In the genomic region with DNA sequence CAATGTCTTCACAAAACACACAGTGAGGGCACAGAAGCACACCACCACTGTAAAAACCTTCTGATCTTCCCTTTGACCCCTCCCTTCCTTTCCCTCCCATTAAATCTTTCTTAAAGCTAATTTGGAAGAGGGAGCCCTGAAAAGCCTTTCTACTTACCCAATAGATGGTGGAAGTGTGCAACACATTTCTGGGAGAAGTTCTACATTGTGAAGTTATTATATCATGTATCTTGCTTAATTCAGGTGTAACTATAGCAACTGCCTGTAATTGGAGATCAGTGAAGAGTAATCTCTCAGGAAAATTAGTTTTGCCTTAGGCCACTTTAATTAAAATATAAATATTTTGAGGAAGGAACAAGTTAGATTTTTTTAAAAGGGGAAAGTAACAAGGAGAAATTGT, we compare ENCODE assay signal across 24 cellular contexts.
DNase-seq lines count a peak whose midpoint lies in the region; ATAC-seq and TF ChIP-seq lines count a peak whose summit lies in the region.
"Had no signal": no experiment of that assay in that cellular context is flagged by ENCODE, and none has a peak within 500 bp of the region (broad histone marks: within the 10 kb centered on the region; RNA-seq: fewer than 3 reads in every experiment).

No MANE protein-coding gene starts in this region.

- H3K23ac ChIP-seq in IMR-90 (ENCODE audit: low read depth, low read length) = no peak overlapping the region

- no peaks in the 10 kb centered on the region for H3K4me1 ChIP-seq in IMR-90 (ENCODE audit: control insufficient read depth, insufficient read depth, low read length)
- no peaks in the 10 kb centered on the region for H3K4me1 ChIP-seq in transverse colon
- H3K4me1 ChIP-seq: esophagus squamous epithelium had no signal

- CTCF ChIA-PET in IMR-90 (lab: Yijun Ruan, JAX) = interaction anchor here (1.1 kb wide), 1 partner anchor 10 kb away, joined by 3 read pairs; no protein-coding TSS in a partner anchor

- no peak overlapping the region for H2AK5ac ChIP-seq in IMR-90 (ENCODE audit: low read depth, low read length)

- POLR2A ChIA-PET in IMR-90 (lab: Charles Lee; ENCODE audit: unreplicated experiment) = no interaction called here

- H2BK120ac ChIP-seq in IMR-90 (ENCODE audit: low read depth, low read length) = no peak overlapping the region

- no peak overlapping the region for H3K14ac ChIP-seq in IMR-90 (replicated peaks; ENCODE audit: low read depth, low read length)

- DNase-seq in EL (peak; percentile 13), IMR-90 (peak; percentile 7), epithelial cell of esophagus (ENCODE audit: low read depth) (peak; percentile 9), skeletal muscle cell (ENCODE audit: low read depth) (peak; percentile 31), GM19240 (ENCODE audit: insufficient read length, low spot score) (no peak), transverse colon (no peak)
- DNase-seq: activated gamma-delta T cell treated with Interleukin-2 at 50 U/mL for 16 hours; activated naive CD8-positive, alpha-beta T cell treated with anti-CD3 and anti-CD28 coated beads, Interleukin-2, amount 10 ng/mL, durations not matched to agents 7 days and 5 days; activated T-cell treated with anti-CD3 and anti-CD28 coated beads, Interleukin-2, amount 50 U/mL, for 48 hours; caudate nucleus; CD4-positive, CD25-positive, alpha-beta regulatory T cell; DMS79 treated with DMSO at 0.1 percent for 48 hours; esophagus squamous epithelium; NCI-H1105 treated with DMSO at 0.1 percent for 48 hours; NCI-H2029; NCI-H226; NCI-H69; nephron progenitor cell; PC-3; small intestine; stimulated activated naive B cell treated with anti-CD40 and anti-IgM and Interleukin-4, amounts not matched to agents 10 μg/mL and 1 μg/mL and 100 μg/mL, for 72 hours; substantia nigra; T-helper 17 cell had no signal

- no peak overlapping the region for H4K5ac ChIP-seq in IMR-90 (ENCODE audit: low read depth, low read length)

- TF ChIP-seq EP300 in transverse colon (IDR thresholded peaks at IDR 0.05; ENCODE audit: low read depth) = no peak

- H3K9ac ChIP-seq in IMR-90 (ENCODE audit: low read depth, low read length) = no peak overlapping the region

- no peak for ATAC-seq in IMR-90 (ENCODE audit: low read depth)
- ATAC-seq in GM18873 (IDR thresholded peaks at IDR 0.05; ENCODE audit: low FRiP score, unreplicated experiment) = no peak
- ATAC-seq: PC-3; stimulated activated naive B cell treated with anti-CD40 and anti-IgM and Interleukin-4, amounts not matched to agents 10 μg/mL and 1 μg/mL and 100 μg/mL, for 72 hours; T-helper 17 cell had no signal

- H3K4me2 ChIP-seq in IMR-90 (ENCODE audit: low read depth, low read length) = no peak overlapping the region

- no peaks in the 10 kb centered on the region for H3K79me1 ChIP-seq in IMR-90 (ENCODE audit: low read depth in 1 of 2, low read length in 2 of 2)

- H2BK20ac ChIP-seq in IMR-90 (ENCODE audit: low read depth, low read length) = no peak overlapping the region

- no peak overlapping the region for H4K8ac ChIP-seq in IMR-90 (ENCODE audit: low read depth in 2 of 2, low read length in 2 of 2)

- H2AK9ac ChIP-seq in IMR-90 (replicated peaks; ENCODE audit: low read depth, low read length, poor library complexity) = no peak overlapping the region

- no peaks in the 10 kb centered on the region for H4K20me1 ChIP-seq in IMR-90 (ENCODE audit: insufficient read depth, low read length)

- no peak overlapping the region for H2BK15ac ChIP-seq in IMR-90 (ENCODE audit: low read depth, low read length)

- TF ChIP-seq RAD21 in IMR-90 (IDR thresholded peaks at IDR 0.05; ENCODE audit: low read length) = no peak

- in situ Hi-C loops in IMR-90 (cut with MboI; ENCODE audit: low sequenced_read_pairs) (no loop called here), transverse colon (cut with MboI; ENCODE audit: low pct_ligation_motif_present in 1 of 4, low pct_unique_long_range_greater_than_20kb in 1 of 4, low sequenced_read_pairs in 3 of 4) (no loop called here)

- TF ChIP-seq CTCF in IMR-90 (conservative IDR thresholded peaks at IDR 0.05; ENCODE audit: low read depth, low read length) (no peak), epithelial cell of esophagus (IDR thresholded peaks at IDR 0.05; ENCODE audit: insufficient read depth, low read depth, low read length, missing control alignments) (no peak), transverse colon (IDR thresholded peaks at IDR 0.05) (no peak)

- H3K18ac ChIP-seq in IMR-90 (ENCODE audit: low read depth, low read length) = no peak overlapping the region

- no peak for TF ChIP-seq POLR2A in IMR-90 (IDR thresholded peaks at IDR 0.05; ENCODE audit: low read depth, low read length)
- no peak for TF ChIP-seq POLR2A in transverse colon (IDR thresholded peaks at IDR 0.05)

- no peak overlapping the region for H3K27ac ChIP-seq in IMR-90 (ENCODE audit: insufficient read depth, low read length)
- H3K27ac ChIP-seq in transverse colon = no peak overlapping the region
- H3K27ac ChIP-seq: esophagus squamous epithelium had no signal

- no peaks in the 10 kb centered on the region for H3K9me3 ChIP-seq in IMR-90 (ENCODE audit: control insufficient read depth, insufficient read depth, low read length)
- no peaks in the 10 kb centered on the region for H3K9me3 ChIP-seq in transverse colon
- H3K9me3 ChIP-seq: esophagus squamous epithelium had no signal

- peaks cover 29% of the 10 kb centered on the region for H3K27me3 ChIP-seq in IMR-90 (ENCODE audit: control insufficient read depth, insufficient read depth, low read length)
- no peaks in the 10 kb centered on the region for H3K27me3 ChIP-seq in transverse colon

- no peak overlapping the region for H3K4ac ChIP-seq in IMR-90 (ENCODE audit: low read depth, low read length)

- BruUV-seq in IMR-90 (replicated peaks; lab: Mats Ljungman, UMichigan) = no TSS peak

- H2BK5ac ChIP-seq in IMR-90 (ENCODE audit: low read depth, low read length, poor library complexity, severe bottlenecking) = no peak overlapping the region

- dilution Hi-C loops in IMR-90 (cut with HindIII; ENCODE audit: low sequenced_read_pairs, unreplicated experiment) = no loop called here

- no peak overlapping the region for H4K91ac ChIP-seq in IMR-90 (ENCODE audit: insufficient read depth, low read depth, low read length)

- H3K9me1 ChIP-seq in IMR-90 (ENCODE audit: insufficient read depth, low read length) = no peaks in the 10 kb centered on the region

- H2AFZ ChIP-seq in IMR-90 (replicated peaks; ENCODE audit: low read length, poor library complexity) = no peak overlapping the region

- H3K56ac ChIP-seq in IMR-90 (ENCODE audit: extremely low read depth, insufficient read depth, low read length) = no peak overlapping the region

- H3K36me3 ChIP-seq in IMR-90 (ENCODE audit: control insufficient read depth, insufficient read depth, low read length) (no peaks in the 10 kb centered on the region), transverse colon (no peaks in the 10 kb centered on the region)
- H3K36me3 ChIP-seq: esophagus squamous epithelium had no signal

- H3K4me3 ChIP-seq in IMR-90 (ENCODE audit: insufficient read depth, low read depth, low read length) (no peak overlapping the region), epithelial cell of esophagus (ENCODE audit: low read length) (no peak overlapping the region), skeletal muscle cell (ENCODE audit: low read depth, low read length) (no peak overlapping the region), transverse colon (no peak overlapping the region)
- H3K4me3 ChIP-seq: esophagus squamous epithelium had no signal

- intact Hi-C loops in IMR-90 (cut with micrococcal nuclease) (no loop called here), transverse colon (cut with DNase I; ENCODE audit: low total_unique reads) (no loop called here)

TF ChIP-seq in IMR-90, 13 proteins besides CTCF, POLR2A, EP300 and RAD21:
- TF ChIP-seq SMC3 (IDR thresholded peaks at IDR 0.05; ENCODE audit: low read depth, low read length) = no peak
- no peak for TF ChIP-seq FOS (IDR thresholded peaks at IDR 0.05; ENCODE audit: low read depth, low read length)
- no peak for TF ChIP-seq MAFK (IDR thresholded peaks at IDR 0.05; ENCODE audit: low read depth, low read length)
- TF ChIP-seq RFX5 (IDR thresholded peaks at IDR 0.05; ENCODE audit: low read depth, low read length) = no peak
- TF ChIP-seq ELK1 (IDR thresholded peaks at IDR 0.05; ENCODE audit: borderline replicate concordance, low read depth, low read length) = no peak
- no peak for TF ChIP-seq RCOR1 (IDR thresholded peaks at IDR 0.05; ENCODE audit: insufficient replicate concordance, low read length)
- TF ChIP-seq, protein P1, sequence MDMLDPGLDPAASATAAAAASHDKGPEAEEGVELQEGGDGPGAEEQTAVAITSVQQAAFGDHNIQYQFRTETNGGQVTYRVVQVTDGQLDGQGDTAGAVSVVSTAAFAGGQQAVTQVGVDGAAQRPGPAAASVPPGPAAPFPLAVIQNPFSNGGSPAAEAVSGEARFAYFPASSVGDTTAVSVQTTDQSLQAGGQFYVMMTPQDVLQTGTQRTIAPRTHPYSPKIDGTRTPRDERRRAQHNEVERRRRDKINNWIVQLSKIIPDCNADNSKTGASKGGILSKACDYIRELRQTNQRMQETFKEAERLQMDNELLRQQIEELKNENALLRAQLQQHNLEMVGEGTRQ (IDR thresholded peaks at IDR 0.05; ENCODE audit: low read depth, low read length) = no peak
- no peak for TF ChIP-seq MAZ (IDR thresholded peaks at IDR 0.05; ENCODE audit: borderline replicate concordance, low read depth, low read length)

Comparison
In these comparisons a context has a peak if more than half of its experiments do, and no peak if none do; other contexts are left out.
1. DNase-seq: peak in EL (single experiment), IMR-90 (single experiment), epithelial cell of esophagus (single experiment) and skeletal muscle cell (single experiment); none in GM19240 (single experiment) and transverse colon (single experiment).